Comparison of ENCODE assay signal across 18 cellular contexts in genomic region chr3:159209459-159209858, GRCh38.
"Had no signal": no experiment of that assay in that cellular context is flagged by ENCODE, and none has a peak within 500 bp of the region (broad histone marks: within the 10 kb centered on the region; RNA-seq: fewer than 3 reads in every experiment).

No MANE protein-coding gene starts in this region.

- H3K79me2 ChIP-seq: hepatocyte had no signal

- H3K27me3 ChIP-seq: dorsolateral prefrontal cortex, esophagus muscularis mucosa, foreskin keratinocyte, gastroesophageal sphincter, heart left ventricle, hepatocyte, left lung had no signal

- H3K27ac Mint-ChIP-seq: mesothelial cell of epicardium had no signal

- H3K4me1 Mint-ChIP-seq: mesothelial cell of epicardium had no signal

- H3K4me3 Mint-ChIP-seq: mesothelial cell of epicardium had no signal

- H3K36me3 ChIP-seq: esophagus muscularis mucosa, gastroesophageal sphincter, heart left ventricle, left lung, lower lobe of right lung had no signal

- H3K4me2 ChIP-seq: hepatocyte had no signal

- H3K4me3 ChIP-seq: coronary artery, dorsolateral prefrontal cortex, esophagus muscularis mucosa, gastroesophageal sphincter, heart left ventricle, hepatocyte, left lung, lower lobe of right lung, mucosa of descending colon had no signal

- DNase-seq: dermis blood vessel endothelial cell; dorsolateral prefrontal cortex; effector CD4-positive, alpha-beta T cell; effector memory CD4-positive, alpha-beta T cell; foreskin keratinocyte; heart left ventricle; hypothalamus; left cardiac atrium; left lung; left ventricle myocardium superior; lower lobe of right lung; mesenchymal stem cell; mucosa of descending colon had no signal

- ATAC-seq: foreskin keratinocyte, gastroesophageal sphincter, heart left ventricle, left cardiac atrium, left lung, left ventricle myocardium superior, lower lobe of right lung, mucosa of descending colon had no signal

- H2AFZ ChIP-seq: hepatocyte had no signal

- H3K36me3 Mint-ChIP-seq: mesothelial cell of epicardium had no signal

- H3K27ac ChIP-seq: coronary artery, esophagus muscularis mucosa, foreskin keratinocyte, gastroesophageal sphincter, heart left ventricle, hepatocyte, left lung, lower lobe of right lung had no signal

- H3K4me1 ChIP-seq: esophagus muscularis mucosa, foreskin keratinocyte, gastroesophageal sphincter, heart left ventricle, left lung, lower lobe of right lung had no signal

- H3K9me3 ChIP-seq: gastroesophageal sphincter, lower lobe of right lung, mucosa of descending colon had no signal
